In genomic region chr12:6118891-6119568, GRCh38 we compare ENCODE assay signal across 1 cellular context.
TF ChIP-seq lines count a peak whose summit lies in the region.

No MANE protein-coding gene starts in this region.

TF ChIP-seq in HepG2, 621 proteins besides CTCF, POLR2A, EP300 and RAD21:
- TF ChIP-seq ZNF414 (CRISPR knock-in tag; IDR thresholded peaks at IDR 0.05) (no peak), CEBPB (IDR thresholded peaks at IDR 0.05; ENCODE audit: borderline replicate concordance, low read depth, low read length) (no peak), ZNF275 (CRISPR knock-in tag; IDR thresholded peaks at IDR 0.05; ENCODE audit: borderline replicate concordance) (no peak), NPAS2 (CRISPR knock-in tag; IDR thresholded peaks at IDR 0.05; ENCODE audit: borderline replicate concordance) (no peak), ZNF350 (CRISPR knock-in tag; IDR thresholded peaks at IDR 0.05; ENCODE audit: borderline replicate concordance, low read depth) (no peak), MAFF (IDR thresholded peaks at IDR 0.05; ENCODE audit: low read depth, low read length) (no peak), TFAP4 (IDR thresholded peaks at IDR 0.05; ENCODE audit: borderline replicate concordance, low read depth) (no peak), HNF1B (CRISPR knock-in tag; IDR thresholded peaks at IDR 0.05) (no peak), PRDM10 (CRISPR knock-in tag; IDR thresholded peaks at IDR 0.05; ENCODE audit: low read depth) (no peak)
